ENCODE assay signal across 2 cellular contexts in genomic region chr6:85255661-85256060, GRCh38.
"Had no signal": no experiment of that assay in that cellular context is flagged by ENCODE, and none has a peak within 500 bp of the region (broad histone marks: within the 10 kb centered on the region; RNA-seq: fewer than 3 reads in every experiment).

No MANE protein-coding gene starts in this region.

- DNase-seq: GDM1, GF-D8 had no signal
